ENCODE assay signal across 19 cellular contexts in genomic region chr13:37418490-37418889, GRCh38.
"Had no signal": no experiment of that assay in that cellular context is flagged by ENCODE, and none has a peak within 500 bp of the region (broad histone marks: within the 10 kb centered on the region; RNA-seq: fewer than 3 reads in every experiment).

No MANE protein-coding gene starts in this region.

- H3K27ac ChIP-seq: esophagus muscularis mucosa, gastroesophageal sphincter, heart left ventricle, pancreas, spleen, thoracic aorta had no signal

- DNase-seq: activated CD4-positive, alpha-beta T cell treated with anti-CD3 and anti-CD28 coated beads, Interleukin-2, amount 50 U/mL, for 1 hour; activated CD4-positive, CD25-positive, alpha-beta regulatory T cell treated with anti-CD3 and anti-CD28 coated beads, Interleukin-2, amount 50 U/mL, for 72 hours; activated CD8-positive, alpha-beta memory T cell treated with anti-CD3 and anti-CD28 coated beads, Interleukin-2, amount 50 U/mL, for 48 hours; activated effector memory CD4-positive, alpha-beta T cell treated with Interleukin-2 at 50 U/mL for 16 hours; activated naive CD4-positive, alpha-beta T cell treated with anti-CD3 and anti-CD28 coated beads, Interleukin-2, amount 10 ng/mL, durations not matched to agents 7 days and 5 days; activated naive CD8-positive, alpha-beta T cell treated with anti-CD3 and anti-CD28 coated beads, Interleukin-2, amount 50 U/mL, for 24 hours; activated T-cell treated with anti-CD3 and anti-CD28 coated beads, Interleukin-2, amount 50 U/mL, for 48 hours; effector CD8-positive, alpha-beta T cell; heart left ventricle; kidney glomerular epithelial cell; mesendoderm; naive thymus-derived CD8-positive, alpha-beta T cell; pancreas; spleen; stimulated activated CD4-positive, alpha-beta T cell treated with anti-CD3 and anti-CD28 coated beads, Interleukin-4, amount 100 ng/mL, for 4 hours; upper lobe of left lung had no signal

- H3K4me3 ChIP-seq: esophagus muscularis mucosa, gastroesophageal sphincter, heart left ventricle, pancreas, spleen, thoracic aorta, upper lobe of left lung had no signal

- H3K4me1 ChIP-seq: esophagus muscularis mucosa, gastroesophageal sphincter, heart left ventricle, pancreas, spleen, upper lobe of left lung had no signal

- H3K27me3 ChIP-seq: esophagus muscularis mucosa, gastroesophageal sphincter, heart left ventricle, pancreas, spleen, upper lobe of left lung had no signal

- H3K9me3 ChIP-seq: esophagus muscularis mucosa, gastroesophageal sphincter, pancreas, thoracic aorta, upper lobe of left lung had no signal

- H3K36me3 ChIP-seq: esophagus muscularis mucosa, gastroesophageal sphincter, heart left ventricle, pancreas, spleen, thoracic aorta, upper lobe of left lung had no signal
